ENCODE assay signal across 9 cellular contexts in the genomic region with DNA sequence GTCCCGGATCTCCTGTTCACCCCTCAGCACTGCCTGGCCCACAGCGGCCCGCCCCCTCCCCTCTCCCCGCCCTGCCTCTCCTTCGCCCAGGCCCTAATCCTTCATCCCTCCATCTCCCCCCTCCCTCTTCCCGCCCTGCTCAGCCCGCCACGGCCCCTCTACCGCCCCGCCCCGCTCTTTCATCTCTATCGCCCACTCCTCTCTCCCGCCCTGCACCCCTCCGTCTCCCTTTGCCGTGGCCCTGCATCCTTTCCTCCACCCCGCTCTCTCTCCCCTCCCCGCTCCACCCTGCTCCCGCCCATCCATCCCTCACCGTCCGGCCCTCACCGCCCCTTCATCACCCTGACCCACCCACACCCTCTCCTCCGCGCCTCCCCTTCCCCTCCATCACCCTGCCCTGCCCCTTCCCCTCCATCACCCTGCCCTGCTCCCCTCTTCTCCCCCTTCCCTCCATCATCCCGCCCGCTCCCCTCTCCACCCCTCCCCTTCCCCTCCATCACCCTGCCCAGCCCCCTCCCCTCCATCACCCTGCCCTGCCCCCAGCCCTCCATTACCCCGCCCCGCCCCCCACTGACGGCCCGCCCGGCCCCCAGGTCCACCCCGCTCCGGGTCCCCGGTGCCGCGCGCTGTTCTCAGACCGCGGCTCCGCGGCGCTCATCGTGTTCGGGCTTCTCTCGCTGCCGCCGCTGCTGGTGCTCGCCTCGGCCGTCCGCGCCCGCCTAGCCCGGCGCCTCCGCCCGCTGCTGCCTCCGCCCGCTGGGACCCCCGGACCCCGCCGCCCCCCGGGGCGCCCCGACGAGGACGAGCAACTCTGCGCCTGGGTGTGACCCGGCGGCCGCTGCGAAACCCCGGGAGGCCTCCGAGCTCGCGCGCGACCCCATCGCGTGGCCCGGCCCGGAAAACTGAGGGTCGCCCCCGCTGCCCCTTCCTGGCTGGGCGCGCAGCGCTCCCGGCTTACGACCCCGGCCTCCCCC. TPM values are rescaled to one million over a fixed set of nuclear protein-coding genes. Genes with fewer than 3 reads are reported as not detected.
DNase-seq lines count a peak whose midpoint lies in the region; ATAC-seq and TF ChIP-seq lines count a peak whose summit lies in the region.
"Had no signal": no experiment of that assay in that cellular context is flagged by ENCODE, and none has a peak within 500 bp of the region (broad histone marks: within the 10 kb centered on the region; RNA-seq: fewer than 3 reads in every experiment).

No MANE protein-coding gene starts in this region.

- peaks cover 0 to 63% (median 27%) of the 10 kb centered on the region in 3 donors for H3K4me1 ChIP-seq in gastroesophageal sphincter

- H3K27ac ChIP-seq in gastroesophageal sphincter: peak overlapping the region in 3 of 4 donors; percentile 78 to 97 (median 85)
- H3K27ac ChIP-seq: PC-9 had no signal

- TF ChIP-seq CTCF in GM10266 (IDR thresholded peaks at IDR 0.05; ENCODE audit: control insufficient read depth, insufficient read depth, low read depth, missing control alignments): no peak
- no peak for TF ChIP-seq CTCF in gastroesophageal sphincter (IDR thresholded peaks at IDR 0.05)

- TF ChIP-seq EP300 in gastroesophageal sphincter (IDR thresholded peaks at IDR 0.05): no peak

- DNase-seq in GM10266 (ENCODE audit: extremely low spot score) (peak; percentile 64), NCI-H82 treated with DMSO at 0.1 percent for 48 hours (lab: John Stamatoyannopoulos, UW; ENCODE audit: unreplicated experiment) (peak; percentile 92), sciatic nerve (ENCODE audit: low spot score) (peak; percentile 69), COLO829 (ENCODE audit: low spot score) (no peak)

- no peak for TF ChIP-seq POLR2A in gastroesophageal sphincter (IDR thresholded peaks at IDR 0.05)

- ATAC-seq in gastroesophageal sphincter (no peak), sciatic nerve (no peak), GM18873 (IDR thresholded peaks at IDR 0.05; ENCODE audit: low FRiP score, unreplicated experiment) (no peak), GM21360 (IDR thresholded peaks at IDR 0.05; ENCODE audit: unreplicated experiment) (no peak), HG03342 (IDR thresholded peaks at IDR 0.05; ENCODE audit: unreplicated experiment) (no peak)

- no peaks in the 10 kb centered on the region for H3K9me3 ChIP-seq in gastroesophageal sphincter

- no peaks in the 10 kb centered on the region for H3K27me3 ChIP-seq in gastroesophageal sphincter

- 13 to 15% methylated on average over 7 to 10 of the region's 89 CpGs for WGBS in gastroesophageal sphincter (ENCODE audit: low coverage in 1 of 2), 2 donors

- H3K36me3 ChIP-seq in gastroesophageal sphincter: no peaks in the 10 kb centered on the region

- H3K4me3 ChIP-seq in gastroesophageal sphincter: peak overlapping the region; percentile 26 to 66
- H3K4me3 ChIP-seq: PC-9 had no signal

- intact Hi-C loops in sciatic nerve (cut with DNase I): no loop called here

RNA-seq across cellular contexts. Expression of gene ANKRD65, which starts 6.2 kb away (rescaled TPM):
- total RNA-seq in gastroesophageal sphincter (10 to 100 TPM in 2 of 4 donors, 1 to 10 TPM in 2; 8.7 to 16.9 (median 10.3) TPM), sciatic nerve (11.2 TPM)

RNA-seq across cellular contexts. Expression of gene VWA1, which starts 8.2 kb away (rescaled TPM):
- 100 to 1,000 TPM in 2 of 4 donors, 10 to 100 TPM in 2; 59.8 to 137 (median 96.4) TPM for total RNA-seq in gastroesophageal sphincter
- 175 TPM for total RNA-seq in sciatic nerve

RNA-seq across cellular contexts. Expression of gene MRPL20, which starts 20.2 kb away (rescaled TPM):
- 100 to 1,000 TPM; 121 to 215 (median 159) TPM for total RNA-seq in gastroesophageal sphincter
- 75.6 TPM for total RNA-seq in sciatic nerve

RNA-seq across cellular contexts. Expression of gene ATAD3C, which starts 22.2 kb away (rescaled TPM):
- total RNA-seq in gastroesophageal sphincter (1 to 10 TPM in 1 of 4 donors, under 1 TPM in 2, not detected in 1; 0.47 to 1.1 (median 0.94) TPM), sciatic nerve (2.4 TPM)

RNA-seq across cellular contexts. Expression of gene CCNL2, which starts 28.1 kb away (rescaled TPM):
- total RNA-seq in gastroesophageal sphincter: 100 to 1,000 TPM in 2 of 4 donors, 10 to 100 TPM in 2; 31.6 to 248 (median 127) TPM
- total RNA-seq in sciatic nerve: 207 TPM
